1 cellular context compared by ENCODE assay signal in the genomic region with DNA sequence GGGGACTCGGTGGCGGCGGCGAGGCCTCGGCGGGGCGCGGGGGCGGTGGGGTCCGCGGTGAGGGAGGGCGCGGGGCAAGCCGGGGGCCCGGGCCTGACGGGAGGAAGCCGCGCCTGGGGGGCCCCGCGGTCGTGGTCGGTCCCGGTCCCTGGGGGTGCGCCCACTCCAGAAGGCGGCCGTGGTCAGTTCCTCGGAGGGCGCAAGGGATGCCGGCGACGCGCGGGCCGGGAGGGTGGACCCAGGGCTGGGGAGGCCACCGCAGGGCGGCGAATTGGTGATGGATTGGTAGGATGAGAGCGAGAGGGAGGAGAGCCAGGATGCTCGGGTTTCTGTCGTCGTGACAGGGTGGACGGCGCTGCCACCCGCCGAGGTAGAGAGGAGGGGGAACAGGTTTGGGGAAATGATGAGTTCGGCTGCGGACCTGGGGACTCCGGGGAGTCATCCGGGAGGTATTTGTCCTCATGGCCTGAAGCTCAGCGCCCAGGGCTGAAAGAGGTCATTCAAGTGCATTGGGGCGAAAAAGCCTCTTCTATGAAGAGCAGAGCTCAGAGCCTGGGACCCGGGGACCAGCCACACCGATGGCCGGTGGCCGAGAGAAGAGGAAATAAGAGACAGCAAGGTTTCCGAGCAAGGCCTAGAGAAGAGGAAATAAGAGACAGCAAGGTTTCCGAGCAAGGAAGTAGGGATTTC.
A peak's percentile ranks its signal among the peaks of the same experiment; 100 is the strongest.
TF ChIP-seq lines count a peak whose summit lies in the region.

No MANE protein-coding gene starts in this region.

TF ChIP-seq in WTC11, 78 proteins besides CTCF, POLR2A, EP300 and RAD21 (continued from another document):
- TF ChIP-seq, protein P1, sequence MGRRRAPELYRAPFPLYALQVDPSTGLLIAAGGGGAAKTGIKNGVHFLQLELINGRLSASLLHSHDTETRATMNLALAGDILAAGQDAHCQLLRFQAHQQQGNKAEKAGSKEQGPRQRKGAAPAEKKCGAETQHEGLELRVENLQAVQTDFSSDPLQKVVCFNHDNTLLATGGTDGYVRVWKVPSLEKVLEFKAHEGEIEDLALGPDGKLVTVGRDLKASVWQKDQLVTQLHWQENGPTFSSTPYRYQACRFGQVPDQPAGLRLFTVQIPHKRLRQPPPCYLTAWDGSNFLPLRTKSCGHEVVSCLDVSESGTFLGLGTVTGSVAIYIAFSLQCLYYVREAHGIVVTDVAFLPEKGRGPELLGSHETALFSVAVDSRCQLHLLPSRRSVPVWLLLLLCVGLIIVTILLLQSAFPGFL (CRISPR knock-in tag; IDR thresholded peaks at IDR 0.05; ENCODE audit: borderline replicate concordance) = no peak
- TF ChIP-seq RELA (CRISPR knock-in tag; IDR thresholded peaks at IDR 0.05; ENCODE audit: borderline replicate concordance) (no peak), ZNF219 (CRISPR knock-in tag; IDR thresholded peaks at IDR 0.05; ENCODE audit: borderline replicate concordance) (no peak), SP1 (CRISPR knock-in tag; conservative IDR thresholded peaks at IDR 0.05) (no peak; the same call in 1 of the 2 replicates), CREB1 (CRISPR knock-in tag; IDR thresholded peaks at IDR 0.05) (no peak), TCF7 (CRISPR knock-in tag; IDR thresholded peaks at IDR 0.05; ENCODE audit: low read depth) (0 out of 2 replicates have a peak, but pooled peaks have one; percentile 6), ZNF423 (CRISPR knock-in tag; IDR thresholded peaks at IDR 0.05) (peak; percentile 1; the same call in 1 of the 2 replicates), GABPB1 (CRISPR knock-in tag; IDR thresholded peaks at IDR 0.05) (no peak), RORB (CRISPR knock-in tag; IDR thresholded peaks at IDR 0.05) (no peak), SOX15 (CRISPR knock-in tag; IDR thresholded peaks at IDR 0.05) (no peak), ZNF138 (CRISPR knock-in tag; conservative IDR thresholded peaks at IDR 0.05) (no peak), PRRX2 (CRISPR knock-in tag; IDR thresholded peaks at IDR 0.05) (no peak), MYBL2 (CRISPR knock-in tag; IDR thresholded peaks at IDR 0.05) (0 out of 2 replicates have a peak, but pooled peaks have one; percentile 7)
- TF ChIP-seq, protein P2, sequence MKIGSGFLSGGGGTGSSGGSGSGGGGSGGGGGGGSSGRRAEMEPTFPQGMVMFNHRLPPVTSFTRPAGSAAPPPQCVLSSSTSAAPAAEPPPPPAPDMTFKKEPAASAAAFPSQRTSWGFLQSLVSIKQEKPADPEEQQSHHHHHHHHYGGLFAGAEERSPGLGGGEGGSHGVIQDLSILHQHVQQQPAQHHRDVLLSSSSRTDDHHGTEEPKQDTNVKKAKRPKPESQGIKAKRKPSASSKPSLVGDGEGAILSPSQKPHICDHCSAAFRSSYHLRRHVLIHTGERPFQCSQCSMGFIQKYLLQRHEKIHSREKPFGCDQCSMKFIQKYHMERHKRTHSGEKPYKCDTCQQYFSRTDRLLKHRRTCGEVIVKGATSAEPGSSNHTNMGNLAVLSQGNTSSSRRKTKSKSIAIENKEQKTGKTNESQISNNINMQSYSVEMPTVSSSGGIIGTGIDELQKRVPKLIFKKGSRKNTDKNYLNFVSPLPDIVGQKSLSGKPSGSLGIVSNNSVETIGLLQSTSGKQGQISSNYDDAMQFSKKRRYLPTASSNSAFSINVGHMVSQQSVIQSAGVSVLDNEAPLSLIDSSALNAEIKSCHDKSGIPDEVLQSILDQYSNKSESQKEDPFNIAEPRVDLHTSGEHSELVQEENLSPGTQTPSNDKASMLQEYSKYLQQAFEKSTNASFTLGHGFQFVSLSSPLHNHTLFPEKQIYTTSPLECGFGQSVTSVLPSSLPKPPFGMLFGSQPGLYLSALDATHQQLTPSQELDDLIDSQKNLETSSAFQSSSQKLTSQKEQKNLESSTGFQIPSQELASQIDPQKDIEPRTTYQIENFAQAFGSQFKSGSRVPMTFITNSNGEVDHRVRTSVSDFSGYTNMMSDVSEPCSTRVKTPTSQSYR (CRISPR knock-in tag; IDR thresholded peaks at IDR 0.05) = no peak
- TF ChIP-seq, protein P3, sequence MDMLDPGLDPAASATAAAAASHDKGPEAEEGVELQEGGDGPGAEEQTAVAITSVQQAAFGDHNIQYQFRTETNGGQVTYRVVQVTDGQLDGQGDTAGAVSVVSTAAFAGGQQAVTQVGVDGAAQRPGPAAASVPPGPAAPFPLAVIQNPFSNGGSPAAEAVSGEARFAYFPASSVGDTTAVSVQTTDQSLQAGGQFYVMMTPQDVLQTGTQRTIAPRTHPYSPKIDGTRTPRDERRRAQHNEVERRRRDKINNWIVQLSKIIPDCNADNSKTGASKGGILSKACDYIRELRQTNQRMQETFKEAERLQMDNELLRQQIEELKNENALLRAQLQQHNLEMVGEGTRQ (CRISPR knock-in tag; IDR thresholded peaks at IDR 0.05) = no peak
- TF ChIP-seq, protein P4, sequence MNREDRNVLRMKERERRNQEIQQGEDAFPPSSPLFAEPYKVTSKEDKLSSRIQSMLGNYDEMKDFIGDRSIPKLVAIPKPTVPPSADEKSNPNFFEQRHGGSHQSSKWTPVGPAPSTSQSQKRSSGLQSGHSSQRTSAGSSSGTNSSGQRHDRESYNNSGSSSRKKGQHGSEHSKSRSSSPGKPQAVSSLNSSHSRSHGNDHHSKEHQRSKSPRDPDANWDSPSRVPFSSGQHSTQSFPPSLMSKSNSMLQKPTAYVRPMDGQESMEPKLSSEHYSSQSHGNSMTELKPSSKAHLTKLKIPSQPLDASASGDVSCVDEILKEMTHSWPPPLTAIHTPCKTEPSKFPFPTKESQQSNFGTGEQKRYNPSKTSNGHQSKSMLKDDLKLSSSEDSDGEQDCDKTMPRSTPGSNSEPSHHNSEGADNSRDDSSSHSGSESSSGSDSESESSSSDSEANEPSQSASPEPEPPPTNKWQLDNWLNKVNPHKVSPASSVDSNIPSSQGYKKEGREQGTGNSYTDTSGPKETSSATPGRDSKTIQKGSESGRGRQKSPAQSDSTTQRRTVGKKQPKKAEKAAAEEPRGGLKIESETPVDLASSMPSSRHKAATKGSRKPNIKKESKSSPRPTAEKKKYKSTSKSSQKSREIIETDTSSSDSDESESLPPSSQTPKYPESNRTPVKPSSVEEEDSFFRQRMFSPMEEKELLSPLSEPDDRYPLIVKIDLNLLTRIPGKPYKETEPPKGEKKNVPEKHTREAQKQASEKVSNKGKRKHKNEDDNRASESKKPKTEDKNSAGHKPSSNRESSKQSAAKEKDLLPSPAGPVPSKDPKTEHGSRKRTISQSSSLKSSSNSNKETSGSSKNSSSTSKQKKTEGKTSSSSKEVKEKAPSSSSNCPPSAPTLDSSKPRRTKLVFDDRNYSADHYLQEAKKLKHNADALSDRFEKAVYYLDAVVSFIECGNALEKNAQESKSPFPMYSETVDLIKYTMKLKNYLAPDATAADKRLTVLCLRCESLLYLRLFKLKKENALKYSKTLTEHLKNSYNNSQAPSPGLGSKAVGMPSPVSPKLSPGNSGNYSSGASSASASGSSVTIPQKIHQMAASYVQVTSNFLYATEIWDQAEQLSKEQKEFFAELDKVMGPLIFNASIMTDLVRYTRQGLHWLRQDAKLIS (CRISPR knock-in tag; IDR thresholded peaks at IDR 0.05; ENCODE audit: borderline replicate concordance) = no peak
- TF ChIP-seq, protein P5, sequence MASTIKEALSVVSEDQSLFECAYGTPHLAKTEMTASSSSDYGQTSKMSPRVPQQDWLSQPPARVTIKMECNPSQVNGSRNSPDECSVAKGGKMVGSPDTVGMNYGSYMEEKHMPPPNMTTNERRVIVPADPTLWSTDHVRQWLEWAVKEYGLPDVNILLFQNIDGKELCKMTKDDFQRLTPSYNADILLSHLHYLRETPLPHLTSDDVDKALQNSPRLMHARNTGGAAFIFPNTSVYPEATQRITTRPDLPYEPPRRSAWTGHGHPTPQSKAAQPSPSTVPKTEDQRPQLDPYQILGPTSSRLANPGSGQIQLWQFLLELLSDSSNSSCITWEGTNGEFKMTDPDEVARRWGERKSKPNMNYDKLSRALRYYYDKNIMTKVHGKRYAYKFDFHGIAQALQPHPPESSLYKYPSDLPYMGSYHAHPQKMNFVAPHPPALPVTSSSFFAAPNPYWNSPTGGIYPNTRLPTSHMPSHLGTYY (CRISPR knock-in tag; IDR thresholded peaks at IDR 0.05) = no peak
- TF ChIP-seq, protein P6, sequence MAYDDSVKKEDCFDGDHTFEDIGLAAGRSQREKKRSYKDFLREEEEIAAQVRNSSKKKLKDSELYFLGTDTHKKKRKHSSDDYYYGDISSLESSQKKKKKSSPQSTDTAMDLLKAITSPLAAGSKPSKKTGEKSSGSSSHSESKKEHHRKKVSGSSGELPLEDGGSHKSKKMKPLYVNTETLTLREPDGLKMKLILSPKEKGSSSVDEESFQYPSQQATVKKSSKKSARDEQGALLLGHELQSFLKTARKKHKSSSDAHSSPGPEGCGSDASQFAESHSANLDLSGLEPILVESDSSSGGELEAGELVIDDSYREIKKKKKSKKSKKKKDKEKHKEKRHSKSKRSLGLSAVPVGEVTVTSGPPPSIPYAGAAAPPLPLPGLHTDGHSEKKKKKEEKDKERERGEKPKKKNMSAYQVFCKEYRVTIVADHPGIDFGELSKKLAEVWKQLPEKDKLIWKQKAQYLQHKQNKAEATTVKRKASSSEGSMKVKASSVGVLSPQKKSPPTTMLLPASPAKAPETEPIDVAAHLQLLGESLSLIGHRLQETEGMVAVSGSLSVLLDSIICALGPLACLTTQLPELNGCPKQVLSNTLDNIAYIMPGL (CRISPR knock-in tag; IDR thresholded peaks at IDR 0.05) = no peak
TF ChIP-seq in WTC11: peak in this region for 4.
